ENCODE assay signal across 15 cellular contexts in the genomic region with DNA sequence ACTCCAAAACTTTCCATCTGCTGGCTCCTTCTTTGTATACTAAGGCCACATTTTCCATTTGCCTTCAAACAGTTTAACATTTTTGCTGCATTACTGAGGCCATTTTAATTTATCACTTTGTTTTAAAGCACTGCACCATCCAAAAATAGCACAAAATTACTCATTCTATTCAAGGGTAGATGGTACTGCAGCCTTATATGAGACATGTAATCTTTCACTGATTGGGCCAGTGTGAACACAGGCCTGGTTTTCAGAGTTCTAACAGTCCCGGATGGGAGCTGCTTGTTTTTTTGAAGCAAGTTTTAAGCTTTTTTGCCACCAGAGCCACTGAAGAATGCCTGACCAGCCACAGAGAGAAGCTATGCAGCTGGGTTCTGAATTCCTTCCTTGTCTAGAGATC.
DNase-seq lines count a peak whose midpoint lies in the region; ATAC-seq and TF ChIP-seq lines count a peak whose summit lies in the region.
"Had no signal": no experiment of that assay in that cellular context is flagged by ENCODE, and none has a peak within 500 bp of the region (broad histone marks: within the 10 kb centered on the region; RNA-seq: fewer than 3 reads in every experiment).

No MANE protein-coding gene starts in this region.

- ATAC-seq in GM18858 (IDR thresholded peaks at IDR 0.05; ENCODE audit: unreplicated experiment) (no peak), GM21528 (IDR thresholded peaks at IDR 0.05; ENCODE audit: low FRiP score, unreplicated experiment) (no peak)
- ATAC-seq: activated CD8-positive, alpha-beta T cell treated with anti-CD3 and anti-CD28 coated beads for 36 hours; GM12878; K562; natural killer cell had no signal

- DNase-seq in EH (ENCODE audit: low read depth) (peak; percentile 96), SK-N-MC (ENCODE audit: low read depth, low spot score) (no peak), fibroblast of pulmonary artery (ENCODE audit: low read depth) (peak; percentile 64), HUDEP-2 (lab: John Stamatoyannopoulos, UW; ENCODE audit: unreplicated experiment in 76 of 76) (no peak), DMS153 treated with DMSO at 0.1 percent for 48 hours (lab: John Stamatoyannopoulos, UW; ENCODE audit: unreplicated experiment) (no peak)
- DNase-seq: activated CD8-positive, alpha-beta T cell treated with anti-CD3 and anti-CD28 coated beads for 36 hours; effector memory CD4-positive, alpha-beta T cell; natural killer cell; NCI-H1930; T1000 had no signal

- H3K27me3 ChIP-seq in rectal smooth muscle tissue (ENCODE audit: control insufficient read depth, insufficient read depth, low read length) = no peaks in the 10 kb centered on the region

- H3K9ac ChIP-seq in SK-N-MC (ENCODE audit: insufficient read length) (no peak overlapping the region), rectal smooth muscle tissue (ENCODE audit: low read length) (no peak overlapping the region)

- peaks cover 55% of the 10 kb centered on the region for H3K4me1 ChIP-seq in rectal smooth muscle tissue (ENCODE audit: control insufficient read depth, insufficient read depth, low read length)

- H3K9me3 ChIP-seq in SK-N-MC (ENCODE audit: low read depth, low read length) = no peaks in the 10 kb centered on the region

- H3K36me3 ChIP-seq in SK-N-MC (ENCODE audit: insufficient read depth, low read length) (no peaks in the 10 kb centered on the region), rectal smooth muscle tissue (ENCODE audit: control insufficient read depth, insufficient read depth, low read length) (no peaks in the 10 kb centered on the region)

- H3K27ac ChIP-seq in SK-N-MC (peak overlapping the region; percentile 25; the same call in 1 of the 2 replicates), rectal smooth muscle tissue (ENCODE audit: low read depth, low read length) (peak overlapping the region; percentile 79)

- H3K4me3 ChIP-seq in SK-N-MC (no peak overlapping the region), fibroblast of pulmonary artery (replicated peaks; ENCODE audit: low read depth, low read length) (no peak overlapping the region), rectal smooth muscle tissue (ENCODE audit: low read length) (no peak overlapping the region)
- H3K4me3 ChIP-seq: GM12878, K562 had no signal

- no peak for TF ChIP-seq CTCF in fibroblast of pulmonary artery (IDR thresholded peaks at IDR 0.05; ENCODE audit: low read length, missing control alignments)

Comparison
In these comparisons a context has a peak if more than half of its experiments do, and no peak if none do; other contexts are left out.
1. DNase-seq: peak in EH (single experiment) and fibroblast of pulmonary artery (single experiment); none in SK-N-MC (single experiment), HUDEP-2 (0 of 76) and DMS153 treated with DMSO at 0.1 percent for 48 hours (single experiment).